ENCODE assay signal across 15 cellular contexts in genomic region chr16:55146939-55147338, GRCh38.
"Had no signal": no experiment of that assay in that cellular context is flagged by ENCODE, and none has a peak within 500 bp of the region (broad histone marks: within the 10 kb centered on the region; RNA-seq: fewer than 3 reads in every experiment).

No MANE protein-coding gene starts in this region.

- H3K4me3 Mint-ChIP-seq: activated CD8-positive, alpha-beta T cell treated with anti-CD3 and anti-CD28 coated beads for 36 hours; activated naive CD8-positive, alpha-beta T cell treated with anti-CD3 and anti-CD28 coated beads for 36 hours; naive B cell had no signal

- DNase-seq: activated CD4-positive, alpha-beta T cell treated with anti-CD3 and anti-CD28 coated beads for 4 hours; activated CD8-positive, alpha-beta memory T cell treated with anti-CD3 and anti-CD28 coated beads, Interleukin-2, amount 50 U/mL, for 4 hours; activated CD8-positive, alpha-beta T cell treated with anti-CD3 and anti-CD28 coated beads for 36 hours; activated gamma-delta T cell treated with Interleukin-2 at 50 U/mL for 16 hours; activated naive CD8-positive, alpha-beta T cell treated with anti-CD3 and anti-CD28 coated beads for 36 hours; amygdala; body of pancreas; caudate nucleus; naive B cell; pancreas; stimulated activated CD4-positive, alpha-beta T cell treated with anti-CD3 and anti-CD28 coated beads, Interleukin-4, amount 100 ng/mL, for 1 hour; stimulated activated naive CD4-positive, alpha-beta T cell; T1000; transverse colon had no signal

- H3K27me3 ChIP-seq: body of pancreas, pancreas, transverse colon had no signal

- H3K4me1 Mint-ChIP-seq: activated naive CD8-positive, alpha-beta T cell treated with anti-CD3 and anti-CD28 coated beads for 36 hours; naive B cell had no signal

- ATAC-seq: activated CD8-positive, alpha-beta T cell treated with anti-CD3 and anti-CD28 coated beads for 36 hours; body of pancreas; left lobe of liver; pancreas had no signal

- H3K9me3 Mint-ChIP-seq: activated CD8-positive, alpha-beta T cell treated with anti-CD3 and anti-CD28 coated beads for 36 hours; activated naive CD8-positive, alpha-beta T cell treated with anti-CD3 and anti-CD28 coated beads for 36 hours had no signal

- H3K4me1 ChIP-seq: body of pancreas, pancreas, transverse colon had no signal

- H3K9me3 ChIP-seq: body of pancreas, pancreas, transverse colon had no signal

- H3K36me3 Mint-ChIP-seq: activated naive CD8-positive, alpha-beta T cell treated with anti-CD3 and anti-CD28 coated beads for 36 hours; naive B cell had no signal

- H3K27ac ChIP-seq: body of pancreas, pancreas, transverse colon had no signal

- H3K4me3 ChIP-seq: body of pancreas, pancreas, transverse colon had no signal

- H3K27ac Mint-ChIP-seq: activated CD8-positive, alpha-beta T cell treated with anti-CD3 and anti-CD28 coated beads for 36 hours; activated naive CD8-positive, alpha-beta T cell treated with anti-CD3 and anti-CD28 coated beads for 36 hours; naive B cell had no signal

- H3K27me3 Mint-ChIP-seq: activated CD8-positive, alpha-beta T cell treated with anti-CD3 and anti-CD28 coated beads for 36 hours; activated naive CD8-positive, alpha-beta T cell treated with anti-CD3 and anti-CD28 coated beads for 36 hours had no signal

- H3K36me3 ChIP-seq: pancreas, transverse colon had no signal
